In the genomic region with DNA sequence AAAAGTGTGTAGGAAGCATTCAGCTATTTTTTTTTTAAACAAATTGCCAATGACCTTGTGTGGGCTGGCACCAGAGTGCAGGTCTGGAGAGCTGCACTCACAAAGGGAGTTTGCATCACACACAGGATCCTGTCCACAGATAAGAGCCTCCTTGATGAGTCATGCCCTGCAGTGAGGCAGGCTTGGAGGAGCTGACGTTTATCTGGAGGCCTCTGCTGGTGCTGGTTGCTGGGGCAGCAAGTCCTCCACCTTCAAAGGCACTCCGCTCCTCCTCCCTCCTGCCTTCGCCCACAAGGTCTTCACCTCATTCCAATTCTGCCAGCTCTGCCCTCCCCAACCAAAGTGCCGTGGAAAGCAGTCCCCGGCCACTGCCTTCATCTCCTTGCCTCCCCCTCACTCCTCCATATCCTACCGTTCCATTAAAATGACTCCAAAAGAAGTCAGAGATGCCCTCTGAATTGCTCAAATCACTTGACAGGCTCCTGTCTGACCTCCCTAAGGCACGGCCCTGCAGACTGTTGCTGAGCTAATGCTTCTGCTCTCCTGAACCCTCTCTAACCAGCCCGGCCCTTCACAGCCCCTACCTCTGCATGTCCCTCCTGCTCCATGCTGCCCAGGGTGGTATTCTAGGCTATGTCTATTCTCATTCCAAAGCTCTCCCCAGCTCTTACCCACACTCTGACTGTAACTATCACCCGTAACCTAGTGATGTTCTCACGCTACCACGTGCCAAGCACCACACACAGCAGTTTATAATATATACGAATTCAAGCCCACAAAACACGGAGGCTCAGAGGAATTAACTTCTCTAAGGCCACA, we compare ENCODE assay signal across 7 cellular contexts. TPM values are rescaled to one million over a fixed set of nuclear protein-coding genes. Genes with fewer than 3 reads are reported as not detected.
DNase-seq lines count a peak whose midpoint lies in the region; ATAC-seq and TF ChIP-seq lines count a peak whose summit lies in the region.

No MANE protein-coding gene starts in this region.

- H3K27me3 Mint-ChIP-seq in H9 (ENCODE audit: low read depth), result no peaks in the 10 kb centered on the region
- peaks cover 5% of the 10 kb centered on the region for H3K27me3 Mint-ChIP-seq in activated naive CD4-positive, alpha-beta T cell treated with anti-CD3 and anti-CD28 coated beads for 36 hours (ENCODE audit: low read depth)

- H2BK20ac ChIP-seq in H9 (ENCODE audit: low read depth, low read length, poor library complexity, severe bottlenecking), result no peak overlapping the region

- H3K4me2 ChIP-seq in H9 (ENCODE audit: insufficient read depth, insufficient read length, low read length) (no peak overlapping the region), hepatocyte (peak overlapping the region; percentile 66)

- H3K36me3 Mint-ChIP-seq in H9 (ENCODE audit: insufficient read depth in 1 of 3, low read depth in 3 of 3), result peaks cover 0 to 2% (median 0%) of the 10 kb centered on the region in 3 experiments; a peak in 1 of 7 replicates
- no peaks in the 10 kb centered on the region for H3K36me3 Mint-ChIP-seq in activated naive CD4-positive, alpha-beta T cell treated with anti-CD3 and anti-CD28 coated beads for 36 hours (ENCODE audit: low read depth)

- H3K18ac ChIP-seq in H9 (ENCODE audit: insufficient read length, low read depth, low read length), result no peak overlapping the region

- H4K5ac ChIP-seq in H9 (ENCODE audit: insufficient read length, low read depth, low read length), result no peak overlapping the region

- H3K23ac ChIP-seq in H9 (ENCODE audit: insufficient read length, low read depth, low read length), result no peak overlapping the region

- H3K79me1 ChIP-seq in H9 (ENCODE audit: insufficient read depth, low read depth, low read length, poor library complexity, severe bottlenecking), result no peaks in the 10 kb centered on the region

- H3K56ac ChIP-seq in H9 (ENCODE audit: insufficient read length, low read depth, low read length), result no peak overlapping the region

- H3K27me3 ChIP-seq in H9 (ENCODE audit: insufficient read depth, low read length) (no peaks in the 10 kb centered on the region), hepatocyte (no peaks in the 10 kb centered on the region)

- no peak overlapping the region for H3K14ac ChIP-seq in H9 (ENCODE audit: insufficient read depth, low read length)

- intact Hi-C loops in activated naive CD4-positive, alpha-beta T cell treated with anti-CD3 and anti-CD28 coated beads for 36 hours (cut with micrococcal nuclease), result no loop called here

- no peaks in the 10 kb centered on the region for H3K79me2 ChIP-seq in H9 (ENCODE audit: insufficient read depth, low read length)
- H3K79me2 ChIP-seq in hepatocyte, result no peaks in the 10 kb centered on the region

- no peak overlapping the region for H3K27ac Mint-ChIP-seq in H9
- no peak overlapping the region for H3K27ac Mint-ChIP-seq in activated naive CD4-positive, alpha-beta T cell treated with anti-CD3 and anti-CD28 coated beads for 36 hours

- H3K4me1 Mint-ChIP-seq in H9, result peaks cover 8 to 11% of the 10 kb centered on the region in 2 experiments
- H3K4me1 Mint-ChIP-seq in activated naive CD4-positive, alpha-beta T cell treated with anti-CD3 and anti-CD28 coated beads for 36 hours (ENCODE audit: low read depth), result no peaks in the 10 kb centered on the region

- H3K4me1 ChIP-seq in H9 (ENCODE audit: insufficient read depth, low read length) (peaks cover 2% of the 10 kb centered on the region; the same call in 1 of the 2 replicates), hepatocyte (ENCODE audit: insufficient read depth) (peaks cover 25% of the 10 kb centered on the region)

- no peak overlapping the region for H2BK120ac ChIP-seq in H9 (ENCODE audit: low read depth, low read length, poor library complexity, severe bottlenecking)

- H2AK5ac ChIP-seq in H9 (ENCODE audit: insufficient read length, low read length), result no peak overlapping the region

- ATAC-seq in GM21360 (IDR thresholded peaks at IDR 0.05; ENCODE audit: unreplicated experiment), result no peak

- CTCF ChIA-PET in activated naive CD4-positive, alpha-beta T cell treated with anti-CD3 and anti-CD28 coated beads for 36 hours (lab: Charles Lee), result interaction anchor here (0.6 to 1.9 kb wide), 4 partner anchors 10 to 90 kb away, joined by 3 to 5 read pairs (median 4); no protein-coding TSS in a partner anchor

- H3K4me3 Mint-ChIP-seq in H9, result no peak overlapping the region
- no peak overlapping the region for H3K4me3 Mint-ChIP-seq in activated naive CD4-positive, alpha-beta T cell treated with anti-CD3 and anti-CD28 coated beads for 36 hours

- no peak overlapping the region for H2BK5ac ChIP-seq in H9 (ENCODE audit: insufficient read length, low read length)

- TF ChIP-seq CTCF in H9 (conservative IDR thresholded peaks at IDR 0.05), result no peak
- TF ChIP-seq CTCF in hepatocyte (IDR thresholded peaks at IDR 0.05; ENCODE audit: poor library complexity), result no peak

- no CpG with 5 or more reads among the region's 13 CpGs for WGBS in H9 (ENCODE audit: extremely low coverage, insufficient read length, low lambda C conversion rate)
- WGBS in hepatocyte (ENCODE audit: low lambda C conversion rate, missing lambda C conversion rate), result 46% methylated on average over 13 of the region's 13 CpGs

- H3K4ac ChIP-seq in H9 (ENCODE audit: low read depth, low read length), result no peak overlapping the region

- H3K9ac ChIP-seq in H9 (ENCODE audit: extremely low read depth, insufficient read length, low read length), result no peak overlapping the region

- H3K27ac ChIP-seq in H9 (ENCODE audit: insufficient read length, low read depth, low read length), result no peak overlapping the region
- H3K27ac ChIP-seq in hepatocyte, result peak overlapping the region; percentile 98

- no peak overlapping the region for H3T11ph ChIP-seq in H9 (ENCODE audit: low read length)

- no peaks in the 10 kb centered on the region for H3K9me2 ChIP-seq in hepatocyte (replicated peaks; ENCODE audit: insufficient read depth)

- DNase-seq in H9 (peak; percentile 64), RPMI7951 (ENCODE audit: low read depth) (peak; percentile 100), hepatocyte (ENCODE audit: low spot score) (peak; percentile 93), DMS114 treated with DMSO at 0.1 percent for 48 hours (lab: John Stamatoyannopoulos, UW; ENCODE audit: unreplicated experiment) (no peak)
- peak; percentile 64 for DNase-seq in activated naive CD4-positive, alpha-beta T cell treated with anti-CD3 and anti-CD28 coated beads for 36 hours
- DNase-seq in stimulated activated CD4-positive, alpha-beta T cell treated with anti-CD3 and anti-CD28 coated beads, Interleukin-4, amount 100 ng/mL, for 48 hours (ENCODE audit: low read depth in 2 of 2), result peak; percentile 35 to 47

- no peaks in the 10 kb centered on the region for H3K36me3 ChIP-seq in hepatocyte (replicated peaks; ENCODE audit: insufficient read depth, low read depth)

- no peak overlapping the region for H4K91ac ChIP-seq in H9 (ENCODE audit: insufficient read length, low read depth, low read length)

- H2AFZ ChIP-seq in H9 (ENCODE audit: low read length) (no peak overlapping the region), hepatocyte (peak overlapping the region; percentile 37)

- H3K4me3 ChIP-seq in hepatocyte, result no peak overlapping the region

- no peaks in the 10 kb centered on the region for H3K9me3 ChIP-seq in H9 (ENCODE audit: control insufficient read depth, low read depth, low read length)
- H3K9me3 ChIP-seq in hepatocyte (ENCODE audit: low read depth), result no peaks in the 10 kb centered on the region

- H2BK12ac ChIP-seq in H9 (ENCODE audit: insufficient read length, low read depth, low read length), result no peak overlapping the region

- no peak overlapping the region for H2BK15ac ChIP-seq in H9 (ENCODE audit: low read depth, low read length)

- H3K23me2 ChIP-seq in H9 (ENCODE audit: insufficient read length, low read depth, low read length, poor library complexity, severe bottlenecking), result no peaks in the 10 kb centered on the region

- H3K9me3 Mint-ChIP-seq in H9, result no peaks in the 10 kb centered on the region
- no peaks in the 10 kb centered on the region for H3K9me3 Mint-ChIP-seq in activated naive CD4-positive, alpha-beta T cell treated with anti-CD3 and anti-CD28 coated beads for 36 hours

- H4K8ac ChIP-seq in H9 (replicated peaks; ENCODE audit: insufficient read length, low read depth, low read length), result no peak overlapping the region

- no peaks in the 10 kb centered on the region for H4K20me1 ChIP-seq in H9 (ENCODE audit: control insufficient read depth, insufficient read depth, insufficient read length)
- no peaks in the 10 kb centered on the region for H4K20me1 ChIP-seq in hepatocyte (ENCODE audit: insufficient read depth, poor library complexity, severe bottlenecking)

RNA-seq across cellular contexts. Expression of gene LONRF2, which starts 30.9 kb away (rescaled TPM):
- total RNA-seq in H9 (2021) (2.4 and 2.7 TPM in 2 replicates), hepatocyte (1.4 and 1.9 TPM in 2 replicates)
- 0.68 and 0.84 TPM in 2 replicates for total RNA-seq in RPMI7951 (2014; rRNA removed; shearing (Covaris generic))
- not detected for total RNA-seq in activated naive CD4-positive, alpha-beta T cell treated with anti-CD3 and anti-CD28 coated beads for 36 hours
- 0.69 and 1.6 TPM in 2 replicates for polyA plus RNA-seq in hepatocyte
